In the genomic region with DNA sequence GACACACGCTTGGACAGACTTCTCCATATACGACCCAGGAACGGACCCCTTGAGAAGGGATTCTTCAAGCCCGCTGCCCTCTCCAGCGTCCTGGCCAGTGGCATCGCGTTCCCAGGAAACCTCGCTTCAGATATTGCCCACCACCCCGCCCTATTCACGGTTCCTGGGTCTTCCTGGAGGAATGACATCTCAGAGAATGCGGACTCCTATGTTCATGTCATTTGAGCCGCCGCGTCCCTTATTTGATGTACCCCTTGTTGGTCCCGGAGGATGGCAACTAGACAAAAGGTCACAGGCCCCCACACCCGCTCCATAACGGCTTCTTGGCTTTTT, we compare ENCODE assay signal across 8 cellular contexts. TPM values are rescaled to one million over a fixed set of nuclear protein-coding genes. Genes with fewer than 3 reads are reported as not detected.
A peak's percentile ranks its signal among the peaks of the same experiment; 100 is the strongest.
DNase-seq lines count a peak whose midpoint lies in the region; ATAC-seq and TF ChIP-seq lines count a peak whose summit lies in the region.

No MANE protein-coding gene starts in this region.

- peak overlapping the region; percentile 97 for H2AFZ ChIP-seq in OCI-LY3 (ENCODE audit: low read depth, low read length)

- TF ChIP-seq CTCF in DOHH2 (IDR thresholded peaks at IDR 0.05; ENCODE audit: low read depth, low read length, poor library complexity, severe bottlenecking) = no peak
- TF ChIP-seq CTCF in OCI-LY3 (IDR thresholded peaks at IDR 0.05; ENCODE audit: low read depth, low read length) = no peak
- no peak for TF ChIP-seq CTCF in neural crest cell (conservative IDR thresholded peaks at IDR 0.05)

- DNase-seq in effector memory CD4-positive, alpha-beta T cell = no peak
- DNase-seq in neural crest cell (ENCODE audit: low read depth, low spot score) = peak; percentile 16
- no peak for DNase-seq in MV-4-11 (lab: John Stamatoyannopoulos, UW)
- no peak for DNase-seq in NCI-H82 treated with DMSO at 0.1 percent for 48 hours (lab: John Stamatoyannopoulos, UW; ENCODE audit: unreplicated experiment)

- H3K4me1 Mint-ChIP-seq in neural crest cell = peaks cover 24% of the 10 kb centered on the region

- H3K9me3 Mint-ChIP-seq in neural crest cell = no peaks in the 10 kb centered on the region

- no peak overlapping the region for H3K27ac ChIP-seq in DOHH2 (ENCODE audit: low read depth, low read length)
- no peak overlapping the region for H3K27ac ChIP-seq in OCI-LY3 (ENCODE audit: low read length)
- H3K27ac ChIP-seq in effector memory CD4-positive, alpha-beta T cell (ENCODE audit: insufficient read depth, low read length, poor library complexity, severe bottlenecking) = peak overlapping the region; percentile 97

- H3K36me3 Mint-ChIP-seq in neural crest cell (ENCODE audit: low read depth) = no peaks in the 10 kb centered on the region

- H3K27me3 Mint-ChIP-seq in neural crest cell (ENCODE audit: low read depth) = peaks cover 27% of the 10 kb centered on the region

- no peaks in the 10 kb centered on the region for H3F3A ChIP-seq in DOHH2 (ENCODE audit: control insufficient read depth, insufficient read depth)

- H3K27ac Mint-ChIP-seq in neural crest cell (ENCODE audit: unreplicated experiment) = peak overlapping the region; percentile 74

- no peaks in the 10 kb centered on the region for H3K9me2 ChIP-seq in DOHH2 (replicated peaks; ENCODE audit: control insufficient read depth, low read length)

- H3K4me3 Mint-ChIP-seq in neural crest cell = peak overlapping the region; percentile 99

- H3K79me2 ChIP-seq in DOHH2 (ENCODE audit: control insufficient read depth, low read length) = peaks cover 44% of the 10 kb centered on the region
- peaks cover 42% of the 10 kb centered on the region for H3K79me2 ChIP-seq in OCI-LY3 (ENCODE audit: low read length)

- peak overlapping the region; percentile 56 for H3K9ac ChIP-seq in OCI-LY3 (ENCODE audit: low read length)

- peak overlapping the region; percentile 87 for H3K4me2 ChIP-seq in DOHH2 (ENCODE audit: low read length)
- H3K4me2 ChIP-seq in OCI-LY3 (ENCODE audit: low read length) = peak overlapping the region; percentile 99

- H3K4me1 ChIP-seq in DOHH2 (ENCODE audit: control insufficient read depth, low read length) (peaks cover 19% of the 10 kb centered on the region), OCI-LY3 (ENCODE audit: low read length) (peaks cover 10% of the 10 kb centered on the region)
- peaks cover 16% of the 10 kb centered on the region for H3K4me1 ChIP-seq in effector memory CD4-positive, alpha-beta T cell (ENCODE audit: control insufficient read depth, insufficient read depth, low read length, poor library complexity, severe bottlenecking)

- H4K20me1 ChIP-seq in DOHH2 (ENCODE audit: control insufficient read depth, insufficient read depth, low read depth, low read length) (peaks cover 15% of the 10 kb centered on the region), OCI-LY3 (ENCODE audit: insufficient read depth, low read length) (peaks cover 28% of the 10 kb centered on the region)

- H3K4me3 ChIP-seq in DOHH2 (ENCODE audit: low read length) (peak overlapping the region; percentile 77), OCI-LY3 (ENCODE audit: low read length) (peak overlapping the region; percentile 82)
- H3K4me3 ChIP-seq in effector memory CD4-positive, alpha-beta T cell (ENCODE audit: insufficient read depth, low read depth, low read length, poor library complexity, severe bottlenecking) = peak overlapping the region; percentile 97

- H3K27me3 ChIP-seq in DOHH2 (ENCODE audit: control insufficient read depth, low read length) (no peaks in the 10 kb centered on the region), OCI-LY3 (ENCODE audit: low read depth, low read length) (no peaks in the 10 kb centered on the region)
- H3K27me3 ChIP-seq in effector memory CD4-positive, alpha-beta T cell (replicated peaks; ENCODE audit: control insufficient read depth, insufficient read depth, low read length, poor library complexity, severe bottlenecking) = no peaks in the 10 kb centered on the region

- H3K9me3 ChIP-seq in DOHH2 (ENCODE audit: control insufficient read depth, insufficient read depth, low read length) (no peaks in the 10 kb centered on the region), OCI-LY3 (ENCODE audit: insufficient read depth, low read length) (no peaks in the 10 kb centered on the region)
- no peaks in the 10 kb centered on the region for H3K9me3 ChIP-seq in effector memory CD4-positive, alpha-beta T cell (ENCODE audit: control insufficient read depth, low read length)

- ATAC-seq in HG02885 (IDR thresholded peaks at IDR 0.05; ENCODE audit: poor library complexity, unreplicated experiment) = no peak
- no peak for ATAC-seq in HG02870 (IDR thresholded peaks at IDR 0.05; ENCODE audit: unreplicated experiment)

- H3K36me3 ChIP-seq in DOHH2 (ENCODE audit: control insufficient read depth, low read length) (peaks cover 11% of the 10 kb centered on the region; the same call in 1 of the 2 replicates), OCI-LY3 (replicated peaks; ENCODE audit: low read depth, low read length) (no peaks in the 10 kb centered on the region)
- no peaks in the 10 kb centered on the region for H3K36me3 ChIP-seq in effector memory CD4-positive, alpha-beta T cell (ENCODE audit: control insufficient read depth, insufficient read depth, low read length)

RNA-seq across cellular contexts. Expression of a gene that starts 0.6 kb away (rescaled TPM):
- total RNA-seq in neural crest cell = 39.1 and 46.6 TPM in 2 replicates
